8 cellular contexts compared by ENCODE assay signal in the genomic region with DNA sequence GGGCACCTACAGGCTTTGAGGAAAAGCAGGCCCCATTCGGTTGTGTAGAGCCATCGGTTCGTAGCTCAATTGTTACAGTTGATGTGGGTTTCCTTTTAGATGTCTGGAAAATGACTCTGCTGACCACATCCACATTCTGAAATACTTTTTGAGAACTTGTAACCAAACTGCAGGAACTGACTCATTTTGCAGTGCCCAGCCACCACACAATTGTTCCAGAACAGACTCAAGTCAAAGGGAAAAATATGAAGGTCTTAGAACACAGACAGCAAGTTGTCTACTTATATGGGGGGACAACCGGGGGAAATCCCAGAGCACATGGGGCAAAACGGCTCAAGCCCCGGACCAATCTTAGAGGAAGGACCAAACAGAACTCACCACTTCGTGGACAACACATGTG.
DNase-seq lines count a peak whose midpoint lies in the region; ATAC-seq, FAIRE-seq and TF ChIP-seq lines count a peak whose summit lies in the region.

No MANE protein-coding gene starts in this region.

- H3K79me2 ChIP-seq in astrocyte (ENCODE audit: insufficient read depth, low read length), result peaks cover 89% of the 10 kb centered on the region

- H3K4me2 ChIP-seq in astrocyte (ENCODE audit: low read length), result peak overlapping the region; percentile 59

- H3K9ac ChIP-seq in astrocyte (ENCODE audit: low read length), result peak overlapping the region; percentile 56

- TF ChIP-seq POLR2A in GM12891 (IDR thresholded peaks at IDR 0.05; ENCODE audit: low read depth, low read length) (no peak; the same call in 1 of the 2 replicates), erythroblast (IDR thresholded peaks at IDR 0.05; ENCODE audit: low read length) (no peak)

- H3K4me3 ChIP-seq in astrocyte (ENCODE audit: insufficient read depth, low read depth, low read length), result no peak overlapping the region

- H3K27me3 Mint-ChIP-seq in astrocyte (ENCODE audit: low read depth, unreplicated experiment) (no peaks in the 10 kb centered on the region), osteocyte (ENCODE audit: unreplicated experiment) (no peaks in the 10 kb centered on the region)

- no peaks in the 10 kb centered on the region for H3K9me3 ChIP-seq in astrocyte (ENCODE audit: insufficient read depth, low read depth, low read length)

- peak; percentile 42 for ATAC-seq in HG02642 (IDR thresholded peaks at IDR 0.05; ENCODE audit: poor library complexity, unreplicated experiment)
- no peak for ATAC-seq in HG02970 (IDR thresholded peaks at IDR 0.05; ENCODE audit: low FRiP score, unreplicated experiment)

- H3K36me3 Mint-ChIP-seq in astrocyte (ENCODE audit: low read depth, unreplicated experiment) (peaks cover 4% of the 10 kb centered on the region), osteocyte (ENCODE audit: unreplicated experiment) (peaks cover 8% of the 10 kb centered on the region)

- H3K27me3 ChIP-seq in astrocyte (ENCODE audit: insufficient read depth, low read length), result no peaks in the 10 kb centered on the region

- peak; percentile 91 for FAIRE-seq in GM12891 (lab: Jason Lieb, UNC)
- FAIRE-seq in RCC 7860 (lab: Jason Lieb, UNC), result peak; percentile 97
- FAIRE-seq in astrocyte (lab: Jason Lieb, UNC), result peak; percentile 99

- no peak for TF ChIP-seq CTCF in astrocyte (IDR thresholded peaks at IDR 0.05; ENCODE audit: insufficient read depth, low read depth, low read length)
- TF ChIP-seq CTCF in osteocyte (IDR thresholded peaks at IDR 0.05), result no peak

- no peak overlapping the region for H2AFZ ChIP-seq in astrocyte (ENCODE audit: low read depth, low read length)

- H3K4me1 Mint-ChIP-seq in astrocyte (ENCODE audit: low read depth, unreplicated experiment) (peaks cover 55% of the 10 kb centered on the region), osteocyte (ENCODE audit: unreplicated experiment) (peaks cover 60% of the 10 kb centered on the region)

- peak overlapping the region; percentile 75 for H3K27ac ChIP-seq in astrocyte (ENCODE audit: low read depth, low read length)

- H3K4me1 ChIP-seq in astrocyte (ENCODE audit: insufficient read depth, low read length), result peaks cover 73% of the 10 kb centered on the region

- H4K20me1 ChIP-seq in astrocyte (ENCODE audit: insufficient read depth, low read length), result peaks cover 19% of the 10 kb centered on the region

- H3K27ac Mint-ChIP-seq in astrocyte (ENCODE audit: unreplicated experiment) (peak overlapping the region; percentile 87), osteocyte (ENCODE audit: unreplicated experiment) (peak overlapping the region; percentile 79)

- H3K36me3 ChIP-seq in astrocyte (ENCODE audit: insufficient read depth, low read length), result peaks cover 49% of the 10 kb centered on the region

- H3K9me3 Mint-ChIP-seq in astrocyte (ENCODE audit: unreplicated experiment) (no peaks in the 10 kb centered on the region), osteocyte (ENCODE audit: unreplicated experiment) (no peaks in the 10 kb centered on the region)

- no peak overlapping the region for H3K4me3 Mint-ChIP-seq in astrocyte (ENCODE audit: unreplicated experiment)
- no peak overlapping the region for H3K4me3 Mint-ChIP-seq in osteocyte (ENCODE audit: unreplicated experiment)

- DNase-seq in GM12891 (ENCODE audit: insufficient read length, low spot score) (no peak), RCC 7860 (ENCODE audit: low spot score) (peak; percentile 87), astrocyte (ENCODE audit: low read depth) (peak; percentile 95), osteocyte (ENCODE audit: extremely low spot score, unreplicated experiment) (no peak), erythroblast (lab: John Stamatoyannopoulos, UW) (no peak), NCI-H2171 (lab: John Stamatoyannopoulos, UW) (no peak)

TF ChIP-seq in GM12891, 5 proteins besides CTCF, POLR2A, EP300 and RAD21:
- TF ChIP-seq POLR2AphosphoS5 (IDR thresholded peaks at IDR 0.05; ENCODE audit: low read depth, low read length) (no peak), SPI1 (IDR thresholded peaks at IDR 0.05; ENCODE audit: low read depth, low read length) (peak; percentile 56), POU2F2 (IDR thresholded peaks at IDR 0.05; ENCODE audit: low read depth, low read length) (no peak), TAF1 (IDR thresholded peaks at IDR 0.05; ENCODE audit: low read depth, low read length) (no peak), PAX5 (IDR thresholded peaks at IDR 0.05; ENCODE audit: insufficient read depth, low read length, severe bottlenecking) (no peak)

Comparison
In these comparisons a context has a peak if more than half of its experiments do, and no peak if none do; other contexts are left out.
1. DNase-seq: peak in RCC 7860 (single experiment) and astrocyte (single experiment); none in GM12891 (single experiment), osteocyte (single experiment), erythroblast (0 of 2) and NCI-H2171 (single experiment).